2 cellular contexts compared by ENCODE assay signal in the genomic region with DNA sequence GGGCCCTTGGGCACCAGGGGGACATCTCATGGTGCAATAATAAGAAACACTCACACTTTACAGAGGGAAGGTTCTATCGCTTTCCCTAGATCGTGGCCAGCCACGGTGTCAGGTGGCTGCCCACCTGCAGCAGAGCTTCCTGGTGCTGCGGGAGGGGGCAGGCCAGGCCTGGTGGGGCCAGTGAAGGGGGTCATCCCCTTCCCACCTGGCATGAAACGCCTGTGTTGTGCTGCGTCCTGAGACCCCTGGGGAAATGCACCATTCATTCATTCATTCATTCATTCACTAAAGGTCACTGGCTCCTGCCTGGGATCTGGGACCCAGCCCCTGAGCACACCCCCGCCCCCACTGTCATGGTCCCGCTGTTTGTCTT.
TF ChIP-seq lines count a peak whose summit lies in the region.

No MANE protein-coding gene starts in this region.

TF ChIP-seq in K562, 482 proteins besides CTCF, POLR2A, EP300 and RAD21:
- TF ChIP-seq ETV6 (IDR thresholded peaks at IDR 0.05; ENCODE audit: borderline replicate concordance in 1 of 2, low read depth in 2 of 2, low read length in 1 of 2): no peak
- no peak for TF ChIP-seq ETV6 (CRISPR knock-in tag; IDR thresholded peaks at IDR 0.05; ENCODE audit: borderline replicate concordance)
- TF ChIP-seq ZNF24 (IDR thresholded peaks at IDR 0.05): peak; percentile 96
- 0 out of 2 replicates have a peak, but pooled peaks have one; percentile 25 for TF ChIP-seq CEBPG (CRISPR knock-in tag; IDR thresholded peaks at IDR 0.05)
- no peak for TF ChIP-seq CEBPG (tag; conservative IDR thresholded peaks at IDR 0.05 in 1 of 2, IDR thresholded peaks at IDR 0.05 in 1 of 2)
- no peak for TF ChIP-seq ZBTB1 (CRISPR knock-in tag; IDR thresholded peaks at IDR 0.05; ENCODE audit: borderline replicate concordance, low read depth)

TF ChIP-seq in HepG2, 621 proteins besides CTCF, POLR2A, EP300 and RAD21:
- TF ChIP-seq ZNF33B (CRISPR knock-in tag; IDR thresholded peaks at IDR 0.05): no peak
- no peak for TF ChIP-seq HDAC6 (IDR thresholded peaks at IDR 0.05; ENCODE audit: low read depth, low read length)
- no peak for TF ChIP-seq RELA (CRISPR knock-in tag; IDR thresholded peaks at IDR 0.05)
- no peak for TF ChIP-seq NKX3-1 (CRISPR knock-in tag; IDR thresholded peaks at IDR 0.05)
- TF ChIP-seq, protein P1, sequence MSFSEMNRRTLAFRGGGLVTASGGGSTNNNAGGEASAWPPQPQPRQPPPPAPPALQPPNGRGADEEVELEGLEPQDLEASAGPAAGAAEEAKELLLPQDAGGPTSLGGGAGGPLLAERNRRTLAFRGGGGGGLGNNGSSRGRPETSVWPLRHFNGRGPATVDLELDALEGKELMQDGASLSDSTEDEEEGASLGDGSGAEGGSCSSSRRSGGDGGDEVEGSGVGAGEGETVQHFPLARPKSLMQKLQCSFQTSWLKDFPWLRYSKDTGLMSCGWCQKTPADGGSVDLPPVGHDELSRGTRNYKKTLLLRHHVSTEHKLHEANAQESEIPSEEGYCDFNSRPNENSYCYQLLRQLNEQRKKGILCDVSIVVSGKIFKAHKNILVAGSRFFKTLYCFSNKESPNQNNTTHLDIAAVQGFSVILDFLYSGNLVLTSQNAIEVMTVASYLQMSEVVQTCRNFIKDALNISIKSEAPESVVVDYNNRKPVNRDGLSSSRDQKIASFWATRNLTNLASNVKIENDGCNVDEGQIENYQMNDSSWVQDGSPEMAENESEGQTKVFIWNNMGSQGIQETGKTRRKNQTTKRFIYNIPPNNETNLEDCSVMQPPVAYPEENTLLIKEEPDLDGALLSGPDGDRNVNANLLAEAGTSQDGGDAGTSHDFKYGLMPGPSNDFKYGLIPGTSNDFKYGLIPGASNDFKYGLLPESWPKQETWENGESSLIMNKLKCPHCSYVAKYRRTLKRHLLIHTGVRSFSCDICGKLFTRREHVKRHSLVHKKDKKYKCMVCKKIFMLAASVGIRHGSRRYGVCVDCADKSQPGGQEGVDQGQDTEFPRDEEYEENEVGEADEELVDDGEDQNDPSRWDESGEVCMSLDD (CRISPR knock-in tag; IDR thresholded peaks at IDR 0.05; ENCODE audit: borderline replicate concordance): no peak
- no peak for TF ChIP-seq GTF3A (CRISPR knock-in tag; conservative IDR thresholded peaks at IDR 0.05)
- no peak for TF ChIP-seq ZNF605 (CRISPR knock-in tag; IDR thresholded peaks at IDR 0.05)
- 0 out of 2 replicates have a peak, but pooled peaks have one; percentile 11 for TF ChIP-seq ZNF296 (CRISPR knock-in tag; conservative IDR thresholded peaks at IDR 0.05)
- no peak for TF ChIP-seq ZSCAN29 (CRISPR knock-in tag; conservative IDR thresholded peaks at IDR 0.05)
- no peak for TF ChIP-seq ZNF274 (CRISPR knock-in tag; IDR thresholded peaks at IDR 0.05)
- 0 out of 2 replicates have a peak, but pooled peaks have one; percentile 47 for TF ChIP-seq ZNF772 (CRISPR knock-in tag; IDR thresholded peaks at IDR 0.05)
- no peak for TF ChIP-seq ZNF232 (CRISPR knock-in tag; IDR thresholded peaks at IDR 0.05; ENCODE audit: borderline replicate concordance)
- TF ChIP-seq, protein P2, sequence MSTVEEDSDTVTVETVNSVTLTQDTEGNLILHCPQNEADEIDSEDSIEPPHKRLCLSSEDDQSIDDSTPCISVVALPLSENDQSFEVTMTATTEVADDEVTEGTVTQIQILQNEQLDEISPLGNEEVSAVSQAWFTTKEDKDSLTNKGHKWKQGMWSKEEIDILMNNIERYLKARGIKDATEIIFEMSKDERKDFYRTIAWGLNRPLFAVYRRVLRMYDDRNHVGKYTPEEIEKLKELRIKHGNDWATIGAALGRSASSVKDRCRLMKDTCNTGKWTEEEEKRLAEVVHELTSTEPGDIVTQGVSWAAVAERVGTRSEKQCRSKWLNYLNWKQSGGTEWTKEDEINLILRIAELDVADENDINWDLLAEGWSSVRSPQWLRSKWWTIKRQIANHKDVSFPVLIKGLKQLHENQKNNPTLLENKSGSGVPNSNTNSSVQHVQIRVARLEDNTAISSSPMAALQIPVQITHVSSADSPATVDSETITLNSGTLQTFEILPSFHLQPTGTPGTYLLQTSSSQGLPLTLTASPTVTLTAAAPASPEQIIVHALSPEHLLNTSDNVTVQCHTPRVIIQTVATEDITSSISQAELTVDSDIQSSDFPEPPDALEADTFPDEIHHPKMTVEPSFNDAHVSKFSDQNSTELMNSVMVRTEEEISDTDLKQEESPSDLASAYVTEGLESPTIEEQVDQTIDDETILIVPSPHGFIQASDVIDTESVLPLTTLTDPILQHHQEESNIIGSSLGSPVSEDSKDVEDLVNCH (CRISPR knock-in tag; IDR thresholded peaks at IDR 0.05): no peak
- no peak for TF ChIP-seq ZNF432 (CRISPR knock-in tag; IDR thresholded peaks at IDR 0.05; ENCODE audit: borderline replicate concordance)
- TF ChIP-seq, protein P3, sequence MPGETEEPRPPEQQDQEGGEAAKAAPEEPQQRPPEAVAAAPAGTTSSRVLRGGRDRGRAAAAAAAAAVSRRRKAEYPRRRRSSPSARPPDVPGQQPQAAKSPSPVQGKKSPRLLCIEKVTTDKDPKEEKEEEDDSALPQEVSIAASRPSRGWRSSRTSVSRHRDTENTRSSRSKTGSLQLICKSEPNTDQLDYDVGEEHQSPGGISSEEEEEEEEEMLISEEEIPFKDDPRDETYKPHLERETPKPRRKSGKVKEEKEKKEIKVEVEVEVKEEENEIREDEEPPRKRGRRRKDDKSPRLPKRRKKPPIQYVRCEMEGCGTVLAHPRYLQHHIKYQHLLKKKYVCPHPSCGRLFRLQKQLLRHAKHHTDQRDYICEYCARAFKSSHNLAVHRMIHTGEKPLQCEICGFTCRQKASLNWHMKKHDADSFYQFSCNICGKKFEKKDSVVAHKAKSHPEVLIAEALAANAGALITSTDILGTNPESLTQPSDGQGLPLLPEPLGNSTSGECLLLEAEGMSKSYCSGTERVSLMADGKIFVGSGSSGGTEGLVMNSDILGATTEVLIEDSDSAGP (CRISPR knock-in tag; IDR thresholded peaks at IDR 0.05; ENCODE audit: borderline replicate concordance): 0 out of 2 replicates have a peak, but pooled peaks have one; percentile 4
- TF ChIP-seq ZNF326 (CRISPR knock-in tag; IDR thresholded peaks at IDR 0.05; ENCODE audit: borderline replicate concordance): no peak
- TF ChIP-seq ZNF430 (CRISPR knock-in tag; IDR thresholded peaks at IDR 0.05): peak; percentile 40; the same call in 1 of the 2 replicates
- no peak for TF ChIP-seq ZNF496 (CRISPR knock-in tag; IDR thresholded peaks at IDR 0.05; ENCODE audit: insufficient replicate concordance)
- TF ChIP-seq ZNF550 (CRISPR knock-in tag; IDR thresholded peaks at IDR 0.05; ENCODE audit: borderline replicate concordance): peak; percentile 62; the same call in 1 of the 2 replicates
- TF ChIP-seq ATF7 (IDR thresholded peaks at IDR 0.05): no peak
- TF ChIP-seq ATF7 (CRISPR knock-in tag; IDR thresholded peaks at IDR 0.05): no peak
- no peak for TF ChIP-seq CBFB (CRISPR knock-in tag; IDR thresholded peaks at IDR 0.05)
- TF ChIP-seq FOXC1 (CRISPR knock-in tag; IDR thresholded peaks at IDR 0.05; ENCODE audit: borderline replicate concordance): no peak
- TF ChIP-seq ZNF24 (IDR thresholded peaks at IDR 0.05): peak; percentile 88
- 0 out of 2 replicates have a peak, but pooled peaks have one; percentile 8 for TF ChIP-seq KDM2A (CRISPR knock-in tag; IDR thresholded peaks at IDR 0.05; ENCODE audit: borderline replicate concordance, low read depth)
- no peak for TF ChIP-seq LCORL (IDR thresholded peaks at IDR 0.05)
- no peak for TF ChIP-seq LCORL (CRISPR knock-in tag; IDR thresholded peaks at IDR 0.05)
- TF ChIP-seq ZNF282 (IDR thresholded peaks at IDR 0.05; ENCODE audit: partially characterized antibody): no peak
- TF ChIP-seq ZNF431 (CRISPR knock-in tag; IDR thresholded peaks at IDR 0.05; ENCODE audit: borderline replicate concordance, low read depth): 0 out of 2 replicates have a peak, but pooled peaks have one; percentile 25
- TF ChIP-seq, protein P4, sequence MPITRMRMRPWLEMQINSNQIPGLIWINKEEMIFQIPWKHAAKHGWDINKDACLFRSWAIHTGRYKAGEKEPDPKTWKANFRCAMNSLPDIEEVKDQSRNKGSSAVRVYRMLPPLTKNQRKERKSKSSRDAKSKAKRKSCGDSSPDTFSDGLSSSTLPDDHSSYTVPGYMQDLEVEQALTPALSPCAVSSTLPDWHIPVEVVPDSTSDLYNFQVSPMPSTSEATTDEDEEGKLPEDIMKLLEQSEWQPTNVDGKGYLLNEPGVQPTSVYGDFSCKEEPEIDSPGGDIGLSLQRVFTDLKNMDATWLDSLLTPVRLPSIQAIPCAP (CRISPR knock-in tag; IDR thresholded peaks at IDR 0.05; ENCODE audit: low read depth): no peak
